Comparison of ENCODE assay signal across 27 cellular contexts in genomic region chr4:2946812-2947600, GRCh38. TPM values are rescaled to one million over a fixed set of nuclear protein-coding genes. Genes with fewer than 3 reads are reported as not detected.
DNase-seq lines count a peak whose midpoint lies in the region; ATAC-seq, FAIRE-seq and TF ChIP-seq lines count a peak whose summit lies in the region.
"Had no signal": no experiment of that assay in that cellular context is flagged by ENCODE, and none has a peak within 500 bp of the region (broad histone marks: within the 10 kb centered on the region; RNA-seq: fewer than 3 reads in every experiment).

No MANE protein-coding gene starts in this region.

- H3K9me3 ChIP-seq in liver (ENCODE audit: control insufficient read depth in 4 of 4, low read length in 3 of 4) (no peaks in the 10 kb centered on the region), HepG2 (ENCODE audit: low read length) (no peaks in the 10 kb centered on the region), suprapubic skin (no peaks in the 10 kb centered on the region)
- H3K9me3 ChIP-seq: MG63, tibial artery had no signal

- H3K27me3 ChIP-seq in liver (ENCODE audit: control insufficient read depth in 4 of 4, insufficient read depth in 4 of 4, low read length in 3 of 4) (no peaks in the 10 kb centered on the region), HepG2 (ENCODE audit: control insufficient read depth in 1 of 2, insufficient read depth in 2 of 2, low read length in 2 of 2) (no peaks in the 10 kb centered on the region), suprapubic skin (no peaks in the 10 kb centered on the region)
- H3K27me3 ChIP-seq: foreskin keratinocyte, MG63, tibial artery had no signal

- H3K9ac ChIP-seq in liver (ENCODE audit: low read depth in 1 of 2, low read length in 2 of 2), result no peak overlapping the region
- H3K9ac ChIP-seq in HepG2 (ENCODE audit: insufficient read depth, low read depth, low read length), result no peak overlapping the region

- 0 out of 2 replicates have a peak, but pooled peaks cover 3% of the 10 kb centered on the region for H4K20me1 ChIP-seq in HepG2 (ENCODE audit: insufficient read depth, low read length)

- intact Hi-C loops in HepG2 (cut with micrococcal nuclease; ENCODE audit: unreplicated experiment), result no loop called here

- H3K79me2 ChIP-seq in HepG2 (ENCODE audit: insufficient read depth, low read length), result no peaks in the 10 kb centered on the region

- DNase-seq in HepG2 (ENCODE audit: low spot score) (no peak), RWPE1 (ENCODE audit: low spot score) (no peak), left lobe of liver (ENCODE audit: low spot score) (peak; percentile 91), suprapubic skin (ENCODE audit: low spot score in 2 of 2) (peak in 1 of 2 donors; percentile 55), NCI-H2081 (lab: John Stamatoyannopoulos, UW) (no peak)
- DNase-seq: activated CD4-positive, alpha-beta T cell treated with anti-CD3 and anti-CD28 coated beads, Interleukin-2, amount 50 U/mL, for 4 hours; activated naive CD4-positive, alpha-beta T cell treated with anti-CD3 and anti-CD28 coated beads, Interleukin-2, amount 10 ng/mL, durations not matched to agents 7 days and 5 days; Calu3; effector CD4-positive, alpha-beta T cell; foreskin keratinocyte; left colon; MG63; naive B cell; NCI-H1417; NCI-H446; NCI-H82; OCI-M1; SHP77; stimulated activated CD4-positive, alpha-beta T cell treated with anti-CD3 and anti-CD28 coated beads, Interleukin-12 subunit alpha, Interleukin-12 subunit beta, amount 100 ng/mL, for 4 hours; stimulated activated CD4-positive, alpha-beta T cell treated with anti-CD3 and anti-CD28 coated beads, Interleukin-4, amount 100 ng/mL, for 24 hours; stimulated activated naive CD8-positive, alpha-beta T cell treated with anti-CD3 and anti-CD28 coated beads, Interleukin-15, Interleukin-2, amounts not matched to agents 100 U/mL and 50 U/mL, for 24 hours; T-helper 9 cell; tibial artery had no signal

- no TSS peak for BruUV-seq in HepG2 (replicated peaks; lab: Mats Ljungman, UMichigan)

- WGBS in liver, result 52% methylated on average over 19 of the region's 19 CpGs
- 93% methylated on average over 19 of the region's 19 CpGs for whole genome bisulfite sequencing in HepG2 (ENCODE audit: low lambda C conversion rate)
- WGBS in suprapubic skin, result 91% methylated on average over 19 of the region's 19 CpGs

- peaks cover 17 to 63% (median 38%) of the 10 kb centered on the region in 4 donors for H3K36me3 ChIP-seq in liver (ENCODE audit: control insufficient read depth in 4 of 4, insufficient read depth in 3 of 4, low read depth in 1 of 4, low read length in 3 of 4)
- peaks cover 58 to 89% of the 10 kb centered on the region in 2 experiments for H3K36me3 ChIP-seq in HepG2 (replicated peaks in 1 of 2; ENCODE audit: control insufficient read depth in 1 of 2, insufficient read depth in 2 of 2, low read length in 2 of 2)
- peaks cover 100% of the 10 kb centered on the region for H3K36me3 ChIP-seq in suprapubic skin

- ATAC-seq in HepG2, result no peak
- ATAC-seq in left lobe of liver, result peak; percentile 75
- ATAC-seq in HG02970 (IDR thresholded peaks at IDR 0.05; ENCODE audit: low FRiP score, unreplicated experiment), result no peak
- ATAC-seq: foreskin keratinocyte; left colon; stimulated activated naive CD8-positive, alpha-beta T cell treated with anti-CD3 and anti-CD28 coated beads, Interleukin-15, Interleukin-2, amounts not matched to agents 100 U/mL and 50 U/mL, for 24 hours; WTC11 had no signal

- H3K4me1 ChIP-seq in liver (ENCODE audit: control insufficient read depth in 4 of 4, insufficient read depth in 4 of 4, low read length in 3 of 4), result peaks cover 8 to 29% (median 22%) of the 10 kb centered on the region in 4 donors
- H3K4me1 ChIP-seq in HepG2 (ENCODE audit: insufficient read depth, low read length), result no peaks in the 10 kb centered on the region
- peaks cover 12% of the 10 kb centered on the region for H3K4me1 ChIP-seq in suprapubic skin
- H3K4me1 ChIP-seq: foreskin keratinocyte, tibial artery had no signal

- H3K4me2 ChIP-seq in HepG2 (ENCODE audit: low read depth, low read length), result no peak overlapping the region

- TF ChIP-seq POLR2A in HepG2 (IDR thresholded peaks at IDR 0.05; ENCODE audit: insufficient read depth in 1 of 2, low read depth in 2 of 2, low read length in 2 of 2) (no peak), suprapubic skin (IDR thresholded peaks at IDR 0.05) (no peak)

- POLR2A ChIA-PET in HepG2 (lab: Yijun Ruan, JAX) (no interaction called here), RWPE1 (lab: Yijun Ruan, JAX; ENCODE audit: low non-redundant PET) (no interaction called here)

- no peak for TF ChIP-seq CTCF in liver (IDR thresholded peaks at IDR 0.05; ENCODE audit: low read depth, low read length, missing input control)
- no peak for TF ChIP-seq CTCF in HepG2 (CRISPR knock-in tag; IDR thresholded peaks at IDR 0.05)
- no peak for TF ChIP-seq CTCF in RWPE1 (conservative IDR thresholded peaks at IDR 0.05; ENCODE audit: low read depth)
- TF ChIP-seq CTCF in suprapubic skin (IDR thresholded peaks at IDR 0.05), result no peak

- TF ChIP-seq EP300 in HepG2 (IDR thresholded peaks at IDR 0.05; ENCODE audit: low read depth in 2 of 2, low read length in 2 of 2) (no peak), HepG2 (CRISPR knock-in tag; IDR thresholded peaks at IDR 0.05; ENCODE audit: borderline replicate concordance) (no peak), suprapubic skin (IDR thresholded peaks at IDR 0.05) (no peak)

- FAIRE-seq in HepG2 (lab: Jason Lieb, UNC), result no peak

- in situ Hi-C loops in HepG2 (cut with HindIII; ENCODE audit: extremely low pct_ligation_motif_present, low pct_unique_long_range_greater_than_20kb), result no loop called here

- no peak overlapping the region for H2AFZ ChIP-seq in HepG2 (ENCODE audit: low read length)

- H3K4me3 ChIP-seq in liver (ENCODE audit: low read depth in 1 of 3, low read length in 3 of 3), result no peak overlapping the region
- H3K4me3 ChIP-seq in HepG2 (replicated peaks in 1 of 3; ENCODE audit: insufficient read depth in 1 of 3, low read depth in 2 of 3, low read length in 3 of 3), result no peak overlapping the region
- H3K4me3 ChIP-seq in suprapubic skin, result no peak overlapping the region
- H3K4me3 ChIP-seq: MG63, tibial artery had no signal

- CTCF ChIA-PET in HepG2 (lab: Yijun Ruan, JAX; ENCODE audit: low intra/inter-chr PET ratio, low total read pairs) (no interaction called here), RWPE1 (lab: Yijun Ruan, JAX) (no interaction called here)

- TF ChIP-seq RAD21 in liver (IDR thresholded peaks at IDR 0.05) (peak in 1 of 2 donors; percentile 19), HepG2 (CRISPR knock-in tag; IDR thresholded peaks at IDR 0.05) (no peak)

- H3K27ac ChIP-seq in liver (ENCODE audit: low read depth in 1 of 2, low read length in 2 of 2), result peak overlapping the region; percentile 49 to 58
- no peak overlapping the region for H3K27ac ChIP-seq in HepG2 (ENCODE audit: extremely low read length, insufficient read depth, low read length)
- H3K27ac ChIP-seq in RWPE1, result peak overlapping the region; percentile 28; the same call in 1 of the 2 replicates
- peak overlapping the region; percentile 28 for H3K27ac ChIP-seq in suprapubic skin
- H3K27ac ChIP-seq: C4-2B, foreskin keratinocyte, tibial artery had no signal

RNA-seq across cellular contexts. Expression of gene NOP14, which starts 16.2 kb away (rescaled TPM):
- total RNA-seq in liver (10 to 100 TPM; 10.5 to 22.9 TPM), HepG2 (2016; rRNA removed; fragmentation: Illumina TruSeq; extraction: Trizol) (47.9 and 63.4 TPM in 2 replicates), left lobe of liver (18.7 TPM), suprapubic skin (10 to 100 TPM; 23.4 to 30.8 (median 27.1) TPM)
- polyA plus RNA-seq in liver (10 to 100 TPM; 12.6 to 16.2 TPM), HepG2 (2011; rRNA removed) (6.8 and 6.9 TPM in 2 replicates)
- total RNA-seq in HepG2 (2016; cell fraction: cytosol; rRNA removed; fragmentation: Illumina TruSeq; extraction: Trizol; ENCODE audit: low read depth), result 11.5 and 13.9 TPM in 2 replicates
- total RNA-seq in HepG2 (2016; cell fraction: insoluble cytoplasmic fraction; rRNA removed; fragmentation: Illumina TruSeq; extraction: Trizol), result 48.3 and 54.0 TPM in 2 replicates
- total RNA-seq in HepG2 (2016; cell fraction: membrane; rRNA removed; fragmentation: Illumina TruSeq; extraction: Trizol), result 23.0 and 27.1 TPM in 2 replicates
- total RNA-seq in HepG2 (2016; cell fraction: nucleus; rRNA removed; fragmentation: Illumina TruSeq; extraction: Trizol), result 25.4 and 26.5 TPM in 2 replicates
- polyA plus RNA-seq in HepG2 (2011; cell fraction: cytosol; rRNA removed), result 4.8 and 5.2 TPM in 2 replicates
- polyA plus RNA-seq in HepG2 (2011; cell fraction: nucleus; rRNA removed), result 8.6 and 9.1 TPM in 2 replicates
- polyA plus RNA-seq in HepG2 (2012), result 23.7 and 25.5 TPM in 2 replicates
- polyA plus RNA-seq in HepG2 (2016; cell fraction: cytosol; fragmentation: Illumina TruSeq; extraction: Trizol; ENCODE audit: low read depth), result 5.0 and 6.7 TPM in 2 replicates
- 48.2 and 58.0 TPM in 2 replicates for polyA plus RNA-seq in HepG2 (2016; cell fraction: insoluble cytoplasmic fraction; fragmentation: Illumina TruSeq; extraction: Trizol; ENCODE audit: low read depth)
- polyA plus RNA-seq in HepG2 (2016; cell fraction: membrane; fragmentation: Illumina TruSeq; extraction: Trizol; ENCODE audit: low read depth), result 12.7 and 14.5 TPM in 2 replicates
- polyA plus RNA-seq in HepG2 (2016; cell fraction: nucleus; fragmentation: Illumina TruSeq; extraction: Trizol; ENCODE audit: insufficient read depth, low read depth), result 36.4 and 41.5 TPM in 2 replicates
- 7.1 and 9.6 TPM in 2 replicates for polyA minus RNA-seq in HepG2 (2011; rRNA and poly(A)+ RNA removed; ENCODE audit: low replicate concordance)
- polyA minus RNA-seq in HepG2 (2011; cell fraction: cytosol; rRNA and poly(A)+ RNA removed), result 10.4 and 14.8 TPM in 2 replicates
- polyA minus RNA-seq in HepG2 (2011; cell fraction: nucleus; rRNA and poly(A)+ RNA removed), result 10.0 and 12.2 TPM in 2 replicates

RNA-seq across cellular contexts. Expression of gene GRK4, which starts 16.4 kb away (rescaled TPM):
- total RNA-seq in liver (1 to 10 TPM; 2.0 to 2.2 TPM), HepG2 (2016; rRNA removed; fragmentation: Illumina TruSeq; extraction: Trizol) (2.0 and 2.5 TPM in 2 replicates), left lobe of liver (3.2 TPM), suprapubic skin (1 to 10 TPM; 3.3 to 8.0 (median 4.6) TPM)
- polyA plus RNA-seq in liver (1 to 10 TPM; 1.0 to 1.6 TPM), HepG2 (2011; rRNA removed) (1.6 and 1.8 TPM in 2 replicates)
- 1.9 and 2.1 TPM in 2 replicates for total RNA-seq in HepG2 (2016; cell fraction: cytosol; rRNA removed; fragmentation: Illumina TruSeq; extraction: Trizol; ENCODE audit: low read depth)
- 2.5 and 3.1 TPM in 2 replicates for total RNA-seq in HepG2 (2016; cell fraction: insoluble cytoplasmic fraction; rRNA removed; fragmentation: Illumina TruSeq; extraction: Trizol)
- total RNA-seq in HepG2 (2016; cell fraction: membrane; rRNA removed; fragmentation: Illumina TruSeq; extraction: Trizol), result 4.7 and 4.9 TPM in 2 replicates
- 1.2 and 1.4 TPM in 2 replicates for total RNA-seq in HepG2 (2016; cell fraction: nucleus; rRNA removed; fragmentation: Illumina TruSeq; extraction: Trizol)
- polyA plus RNA-seq in HepG2 (2011; cell fraction: cytosol; rRNA removed), result 1.2 TPM in 2 replicates
- 1.2 and 1.3 TPM in 2 replicates for polyA plus RNA-seq in HepG2 (2011; cell fraction: nucleus; rRNA removed)
- polyA plus RNA-seq in HepG2 (2012), result 1.5 and 1.7 TPM in 2 replicates
- polyA plus RNA-seq in HepG2 (2016; cell fraction: cytosol; fragmentation: Illumina TruSeq; extraction: Trizol; ENCODE audit: low read depth), result 2.8 TPM in 2 replicates
- polyA plus RNA-seq in HepG2 (2016; cell fraction: insoluble cytoplasmic fraction; fragmentation: Illumina TruSeq; extraction: Trizol; ENCODE audit: low read depth), result 3.0 TPM in 2 replicates
- polyA plus RNA-seq in HepG2 (2016; cell fraction: membrane; fragmentation: Illumina TruSeq; extraction: Trizol; ENCODE audit: low read depth), result 4.7 TPM in 2 replicates
- polyA plus RNA-seq in HepG2 (2016; cell fraction: nucleus; fragmentation: Illumina TruSeq; extraction: Trizol; ENCODE audit: insufficient read depth, low read depth), result 2.1 and 2.8 TPM in 2 replicates
- 2.6 and 2.7 TPM in 2 replicates for polyA minus RNA-seq in HepG2 (2011; rRNA and poly(A)+ RNA removed; ENCODE audit: low replicate concordance)
- polyA minus RNA-seq in HepG2 (2011; cell fraction: cytosol; rRNA and poly(A)+ RNA removed), result 0.88 and 1.4 TPM in 2 replicates
- 1.4 and 3.2 TPM in 2 replicates for polyA minus RNA-seq in HepG2 (2011; cell fraction: nucleus; rRNA and poly(A)+ RNA removed)
